ENCODE assay signal across 8 cellular contexts in the genomic region with DNA sequence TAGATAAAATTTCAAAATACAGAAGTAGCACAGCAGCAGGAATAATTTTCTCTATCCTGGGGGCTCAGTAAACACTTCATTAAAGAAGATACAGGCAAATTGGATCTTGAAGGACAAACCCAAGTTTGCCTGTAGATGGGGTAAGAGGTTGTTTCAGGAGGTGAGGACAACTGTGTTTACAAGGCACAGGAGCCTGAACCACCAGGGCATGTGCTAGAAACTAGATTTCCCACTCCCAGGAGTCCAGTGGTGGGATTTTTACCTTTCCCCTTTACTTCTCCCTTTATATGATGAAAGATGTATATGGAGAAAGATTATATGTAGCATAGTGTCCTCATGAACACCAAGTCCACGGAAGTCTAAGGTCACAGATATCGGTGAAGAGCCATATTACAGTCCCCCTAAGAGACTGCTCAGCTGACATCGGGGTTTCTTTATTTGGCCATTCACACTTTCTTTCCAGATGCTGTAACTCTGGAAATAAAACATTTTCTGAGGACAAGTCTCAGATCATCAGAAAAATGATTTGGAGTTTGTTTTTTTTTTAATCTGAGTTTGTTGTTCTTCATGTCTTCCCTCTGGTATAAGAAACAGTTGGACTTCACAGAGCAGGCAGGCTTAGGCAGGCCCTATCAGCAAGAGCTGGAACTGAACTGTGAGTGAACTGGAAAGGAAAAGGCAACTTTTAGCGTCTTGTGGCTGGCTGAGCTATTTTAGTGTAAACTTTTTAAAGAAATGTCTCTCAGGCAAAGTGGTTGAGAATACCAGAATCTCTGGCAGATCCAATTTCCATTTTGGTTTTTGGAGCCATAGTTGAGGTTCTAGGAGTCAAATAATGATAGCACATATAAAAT. TPM values are rescaled to one million over a fixed set of nuclear protein-coding genes. Genes with fewer than 3 reads are reported as not detected.
DNase-seq lines count a peak whose midpoint lies in the region; ATAC-seq and TF ChIP-seq lines count a peak whose summit lies in the region.

No MANE protein-coding gene starts in this region.

- peak overlapping the region in 2 of 4 donors; percentile 32 to 43 for H3K27ac ChIP-seq in tibial nerve

- peaks cover 0 to 19% (median 6%) of the 10 kb centered on the region in 4 donors for H3K4me1 ChIP-seq in tibial nerve

- H3K36me3 ChIP-seq in tibial nerve, result no peaks in the 10 kb centered on the region

- ATAC-seq in HG03280 (IDR thresholded peaks at IDR 0.05; ENCODE audit: unreplicated experiment), result no peak

- 52 to 56% methylated on average over 4 of the region's 4 CpGs for WGBS in tibial nerve, 2 donors

- H3K9me3 ChIP-seq in tibial nerve, result no peaks in the 10 kb centered on the region

- TF ChIP-seq POLR2A in tibial nerve (IDR thresholded peaks at IDR 0.05), result no peak

- in situ Hi-C loops in SK-MEL-5 (cut with HindIII; ENCODE audit: low pct_unique_long_range_greater_than_20kb, low sequenced_read_pairs), result no loop called here

- peak; percentile 29 for TF ChIP-seq CTCF in GM20000 (IDR thresholded peaks at IDR 0.05; ENCODE audit: extremely low read depth, missing control alignments)
- TF ChIP-seq CTCF in fibroblast of pulmonary artery (IDR thresholded peaks at IDR 0.05; ENCODE audit: low read length, missing control alignments), result peak; percentile 48
- peak in 4 of 5 experiments; percentile 18 to 51 (median 24) for TF ChIP-seq CTCF in tibial nerve (IDR thresholded peaks at IDR 0.05)

- H3K4me3 ChIP-seq in fibroblast of pulmonary artery (replicated peaks; ENCODE audit: low read depth, low read length), result no peak overlapping the region
- H3K4me3 ChIP-seq in tibial nerve, result no peak overlapping the region

- H3K27me3 ChIP-seq in tibial nerve, result no peaks in the 10 kb centered on the region

- TF ChIP-seq EP300 in tibial nerve (IDR thresholded peaks at IDR 0.05), result no peak

- DNase-seq in AML-193 (lab: John Stamatoyannopoulos, UW) (peak; percentile 34 to 38), GM20000 (ENCODE audit: low spot score) (peak; percentile 56), SK-MEL-5 (ENCODE audit: low read depth, low spot score) (peak; percentile 57), fibroblast of pulmonary artery (ENCODE audit: low read depth) (peak; percentile 66), tibial nerve (ENCODE audit: low spot score in 2 of 2) (no peak), RPMI8226 (no peak), NCI-H69 (lab: John Stamatoyannopoulos, UW) (no peak)

RNA-seq across cellular contexts. Expression of gene EVL, which starts 8.0 kb away (rescaled TPM):
- total RNA-seq in SK-MEL-5 (2014; rRNA removed; shearing (Covaris generic)), result 22.1 and 26.6 TPM in 2 replicates
- polyA plus RNA-seq in SK-MEL-5 (2015; cell fraction: cytosol; rRNA removed), result 23.6 and 30.9 TPM in 2 replicates
- polyA plus RNA-seq in SK-MEL-5 (2015; cell fraction: nucleus; rRNA removed), result 141 and 149 TPM in 2 replicates
- 10 to 100 TPM; 42.6 to 94.6 (median 59.8) TPM for total RNA-seq in tibial nerve

Comparison
In these comparisons a context has a peak if more than half of its experiments do, and no peak if none do; other contexts are left out.
1. DNase-seq: peak in AML-193 (2 of 2), GM20000 (single experiment), SK-MEL-5 (single experiment) and fibroblast of pulmonary artery (single experiment); none in tibial nerve (0 of 2), RPMI8226 (single experiment) and NCI-H69 (single experiment).
2. Peak in every context shown above with its lines, with median percentiles within 50 percentile points of each other: CTCF ChIP-seq.